15 cellular contexts compared by ENCODE assay signal in the genomic region with DNA sequence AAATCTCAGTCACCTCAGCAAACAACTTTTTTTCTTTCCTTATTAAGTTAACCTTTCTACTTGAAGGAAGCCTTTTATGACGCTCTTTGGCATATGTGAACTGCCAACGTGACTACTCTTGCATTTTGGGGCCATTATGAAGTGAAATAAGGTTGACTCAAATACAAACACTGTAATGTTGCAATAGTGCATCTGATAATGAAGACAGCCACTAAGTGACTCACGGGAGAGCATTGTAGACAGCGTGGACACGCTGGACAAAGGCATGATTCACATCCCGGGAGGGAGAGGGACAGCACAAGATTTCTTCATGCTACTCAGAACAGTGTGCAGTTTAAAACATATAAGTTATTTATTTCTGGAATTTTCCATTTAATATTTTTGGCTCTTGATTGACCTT.
DNase-seq lines count a peak whose midpoint lies in the region; ATAC-seq and TF ChIP-seq lines count a peak whose summit lies in the region.
"Had no signal": no experiment of that assay in that cellular context is flagged by ENCODE, and none has a peak within 500 bp of the region (broad histone marks: within the 10 kb centered on the region; RNA-seq: fewer than 3 reads in every experiment).

No MANE protein-coding gene starts in this region.

- peaks cover 20% of the 10 kb centered on the region for H3K4me1 Mint-ChIP-seq in Calu3 (ENCODE audit: low read depth, unreplicated experiment)
- H3K4me1 Mint-ChIP-seq in naive thymus-derived CD4-positive, alpha-beta T cell = peaks cover 0 to 5% (median 3%) of the 10 kb centered on the region in 7 donors

- ATAC-seq in naive thymus-derived CD4-positive, alpha-beta T cell = peak; percentile 34
- no peak for ATAC-seq in HG03045 (IDR thresholded peaks at IDR 0.05; ENCODE audit: unreplicated experiment)

- H2AFZ ChIP-seq in PC-9 = no peak overlapping the region

- CTCF ChIA-PET in Calu3 (lab: Charles Lee) = no interaction called here
- CTCF ChIA-PET in PC-9 (lab: Charles Lee) = interaction anchor here (1.2 kb wide), 1 partner anchor 183 kb away, joined by 4 read pairs; no protein-coding TSS in a partner anchor
- CTCF ChIA-PET in naive thymus-derived CD4-positive, alpha-beta T cell (lab: Charles Lee) = interaction anchor here (4.8 kb wide), 1 partner anchor 132 kb away, joined by 59 read pairs; no protein-coding TSS in a partner anchor

- H3K36me3 Mint-ChIP-seq in Calu3 (ENCODE audit: insufficient read depth, unreplicated experiment) = no peaks in the 10 kb centered on the region
- H3K36me3 Mint-ChIP-seq in naive thymus-derived CD4-positive, alpha-beta T cell = no peaks in the 10 kb centered on the region
- H3K36me3 Mint-ChIP-seq: activated naive CD4-positive, alpha-beta T cell treated with anti-CD3 and anti-CD28 coated beads, Interleukin-2, amount 10 ng/mL, durations not matched to agents 7 days and 5 days had no signal

- H3K4me1 ChIP-seq in PC-9 (replicated peaks; ENCODE audit: insufficient read depth) = peaks cover 8% of the 10 kb centered on the region; the same call in 1 of the 2 replicates
- H3K4me1 ChIP-seq in naive thymus-derived CD4-positive, alpha-beta T cell (ENCODE audit: control insufficient read depth in 2 of 2, insufficient read depth in 2 of 2, low read length in 2 of 2) = peaks cover 0 to under 1% of the 10 kb centered on the region in 2 donors

- H3K4me2 ChIP-seq in PC-9 = peak overlapping the region; percentile 4; the same call in 1 of the 2 replicates

- H3F3A ChIP-seq in PC-9 (ENCODE audit: insufficient read depth, low read depth) = peaks cover 7% of the 10 kb centered on the region; the same call in 1 of the 2 replicates

- peak; percentile 42 for DNase-seq in Calu3
- DNase-seq in PC-9 = peak; percentile 57 to 83
- peak; percentile 97 for DNase-seq in epithelial cell of esophagus (ENCODE audit: low read depth)
- no peak for DNase-seq in naive thymus-derived CD4-positive, alpha-beta T cell
- no peak for DNase-seq in stimulated activated naive CD4-positive, alpha-beta T cell treated with Interleukin-2 at 50 U/mL for 16 hours (lab: John Stamatoyannopoulos, UW)
- no peak for DNase-seq in NCI-H69 (lab: John Stamatoyannopoulos, UW)
- no peak for DNase-seq in activated CD4-positive, alpha-beta T cell treated with anti-CD3 and anti-CD28 coated beads for 48 hours
- DNase-seq: activated CD4-positive, alpha-beta T cell treated with anti-CD3 and anti-CD28 coated beads for 4 hours; activated naive CD4-positive, alpha-beta T cell treated with anti-CD3 and anti-CD28 coated beads, Interleukin-2, amount 10 ng/mL, durations not matched to agents 7 days and 5 days; DND-41; NCI-H1930; Right ventricle myocardium superior had no signal

- no peak overlapping the region for H3K4me3 Mint-ChIP-seq in Calu3 (ENCODE audit: low read depth, unreplicated experiment)
- H3K4me3 Mint-ChIP-seq in naive thymus-derived CD4-positive, alpha-beta T cell = no peak overlapping the region
- H3K4me3 Mint-ChIP-seq: activated naive CD4-positive, alpha-beta T cell treated with anti-CD3 and anti-CD28 coated beads, Interleukin-2, amount 10 ng/mL, durations not matched to agents 7 days and 5 days had no signal

- BruUV-seq in Calu3 (replicated peaks; lab: Mats Ljungman, UMichigan) (no TSS peak), PC-9 (replicated peaks; lab: Mats Ljungman, UMichigan) (no TSS peak)

- TF ChIP-seq CTCF in Calu3 (IDR thresholded peaks at IDR 0.05; ENCODE audit: unreplicated experiment) (no peak), PC-9 (conservative IDR thresholded peaks at IDR 0.05) (no peak), epithelial cell of esophagus (IDR thresholded peaks at IDR 0.05; ENCODE audit: insufficient read depth, low read depth, low read length, missing control alignments) (no peak)

- no peaks in the 10 kb centered on the region for H3K9me2 ChIP-seq in PC-9 (ENCODE audit: insufficient read depth)

- H3K4me3 ChIP-seq in PC-9 (no peak overlapping the region), epithelial cell of esophagus (ENCODE audit: low read length) (no peak overlapping the region)
- no peak overlapping the region for H3K4me3 ChIP-seq in naive thymus-derived CD4-positive, alpha-beta T cell (ENCODE audit: low read length)
- H3K4me3 ChIP-seq: skin epidermis had no signal

- H3K9me3 Mint-ChIP-seq in Calu3 (ENCODE audit: low read depth, unreplicated experiment) = peaks cover 2% of the 10 kb centered on the region
- H3K9me3 Mint-ChIP-seq in naive thymus-derived CD4-positive, alpha-beta T cell = no peaks in the 10 kb centered on the region
- H3K9me3 Mint-ChIP-seq: activated naive CD4-positive, alpha-beta T cell treated with anti-CD3 and anti-CD28 coated beads, Interleukin-2, amount 10 ng/mL, durations not matched to agents 7 days and 5 days had no signal

- H4K20me1 ChIP-seq in PC-9 (ENCODE audit: insufficient read depth) = no peaks in the 10 kb centered on the region

- peak overlapping the region; percentile 71 for H3K27ac Mint-ChIP-seq in Calu3 (ENCODE audit: unreplicated experiment)
- peak overlapping the region in 1 of 9 donors; percentile 12 for H3K27ac Mint-ChIP-seq in naive thymus-derived CD4-positive, alpha-beta T cell
- H3K27ac Mint-ChIP-seq: activated naive CD4-positive, alpha-beta T cell treated with anti-CD3 and anti-CD28 coated beads, Interleukin-2, amount 10 ng/mL, durations not matched to agents 7 days and 5 days had no signal

- no peaks in the 10 kb centered on the region for H3K27me3 Mint-ChIP-seq in Calu3 (ENCODE audit: unreplicated experiment)
- H3K27me3 Mint-ChIP-seq in naive thymus-derived CD4-positive, alpha-beta T cell = peaks cover 0 to 37% (median 2%) of the 10 kb centered on the region in 5 donors

- no peak overlapping the region for H3K27ac ChIP-seq in PC-9
- H3K27ac ChIP-seq in naive thymus-derived CD4-positive, alpha-beta T cell (ENCODE audit: low read depth, low read length) = no peak overlapping the region
- H3K27ac ChIP-seq: HL-60, skin epidermis had no signal

- intact Hi-C loops in Calu3 (cut with micrococcal nuclease; ENCODE audit: unreplicated experiment) (no loop called here), PC-9 (cut with micrococcal nuclease; ENCODE audit: unreplicated experiment) (loop anchor here (1.0 kb wide), 1 partner anchor 164 kb away; no protein-coding TSS in a partner anchor)
- intact Hi-C loops in naive thymus-derived CD4-positive, alpha-beta T cell (cut with micrococcal nuclease) = no loop called here

- no peaks in the 10 kb centered on the region for H3K27me3 ChIP-seq in PC-9 (ENCODE audit: insufficient read depth, low read depth)
- H3K27me3 ChIP-seq in naive thymus-derived CD4-positive, alpha-beta T cell (ENCODE audit: control insufficient read depth in 2 of 2, insufficient read depth in 2 of 2, low read length in 2 of 2) = no peaks in the 10 kb centered on the region

- POLR2A ChIA-PET in PC-9 (lab: Charles Lee; ENCODE audit: unreplicated experiment) = no interaction called here
- POLR2A ChIA-PET in naive thymus-derived CD4-positive, alpha-beta T cell (lab: Charles Lee) = no interaction called here

- no peaks in the 10 kb centered on the region for H3K9me3 ChIP-seq in PC-9 (ENCODE audit: insufficient read depth, low read depth)
- no peaks in the 10 kb centered on the region for H3K9me3 ChIP-seq in naive thymus-derived CD4-positive, alpha-beta T cell (ENCODE audit: control insufficient read depth in 2 of 3, low read length in 3 of 3)

- no peaks in the 10 kb centered on the region for H3K36me3 ChIP-seq in PC-9 (ENCODE audit: low read depth)
- no peaks in the 10 kb centered on the region for H3K36me3 ChIP-seq in naive thymus-derived CD4-positive, alpha-beta T cell (ENCODE audit: control insufficient read depth in 2 of 3, insufficient read depth in 3 of 3, low read length in 3 of 3)

- H3K79me2 ChIP-seq in PC-9 (ENCODE audit: low read depth) = no peaks in the 10 kb centered on the region

Comparison
In these comparisons a context has a peak if more than half of its experiments do, and no peak if none do; other contexts are left out.
1. DNase-seq: peak in Calu3 (single experiment), PC-9 (2 of 2) and epithelial cell of esophagus (single experiment); none in naive thymus-derived CD4-positive, alpha-beta T cell (0 of 9), stimulated activated naive CD4-positive, alpha-beta T cell treated with Interleukin-2 at 50 U/mL for 16 hours (single experiment), NCI-H69 (single experiment) and activated CD4-positive, alpha-beta T cell treated with anti-CD3 and anti-CD28 coated beads for 48 hours (single experiment).